Comparison of ENCODE assay signal across 9 cellular contexts in genomic region chr4:159401791-159402380, GRCh38.
DNase-seq lines count a peak whose midpoint lies in the region; TF ChIP-seq lines count a peak whose summit lies in the region.
"Had no signal": no experiment of that assay in that cellular context is flagged by ENCODE, and none has a peak within 500 bp of the region (broad histone marks: within the 10 kb centered on the region; RNA-seq: fewer than 3 reads in every experiment).

No MANE protein-coding gene starts in this region.

- H3K4me1 ChIP-seq in GM23248 (ENCODE audit: insufficient read depth), result peaks cover 24% of the 10 kb centered on the region

- no peak for TF ChIP-seq CTCF in RWPE1 (conservative IDR thresholded peaks at IDR 0.05; ENCODE audit: low read depth)

- POLR2A ChIA-PET in RWPE1 (lab: Yijun Ruan, JAX; ENCODE audit: low non-redundant PET), result no interaction called here

- H4K20me1 ChIP-seq in GM23248 (ENCODE audit: insufficient read depth), result no peaks in the 10 kb centered on the region

- H3K27me3 ChIP-seq in GM23248 (replicated peaks; ENCODE audit: insufficient read depth), result no peaks in the 10 kb centered on the region

- H3K36me3 ChIP-seq in GM23248 (ENCODE audit: low read depth), result no peaks in the 10 kb centered on the region

- DNase-seq in GM23248 (peak; percentile 88), RWPE1 (ENCODE audit: low spot score) (peak; percentile 64), fibroblast of gingiva (ENCODE audit: low read depth) (peak; percentile 12), renal cortical epithelial cell (ENCODE audit: low read depth) (peak; percentile 96), SHP77 (lab: John Stamatoyannopoulos, UW) (no peak), T-helper 1 cell (no peak), MV-4-11 (lab: John Stamatoyannopoulos, UW) (no peak)
- DNase-seq in stimulated activated CD4-positive, alpha-beta T cell treated with anti-CD3 and anti-CD28 coated beads, Interleukin-15, amount 100 ng/mL, for 24 hours, result no peak
- DNase-seq: cerebellar nuclear complex had no signal

- H3K4me3 ChIP-seq in GM23248, result no peak overlapping the region

- H3K79me2 ChIP-seq in GM23248 (ENCODE audit: insufficient read depth), result no peaks in the 10 kb centered on the region

- H3F3A ChIP-seq in GM23248 (ENCODE audit: insufficient read depth), result peaks cover 10% of the 10 kb centered on the region; the same call in 1 of the 2 replicates

- H2AFZ ChIP-seq in GM23248, result no peak overlapping the region

- CTCF ChIA-PET in RWPE1 (lab: Yijun Ruan, JAX), result no interaction called here

- WGBS in GM23248 (ENCODE audit: low coverage in 1 of 2, low lambda C conversion rate in 2 of 2, missing lambda C conversion rate in 2 of 2), 2 experiments, result 34 to 35% methylated on average over 6 of the region's 6 CpGs

- H3K9me2 ChIP-seq in GM23248 (ENCODE audit: insufficient read depth), result no peaks in the 10 kb centered on the region

- H3K9ac ChIP-seq in GM23248, result peak overlapping the region; percentile 23; the same call in 1 of the 2 replicates

- H3K9me3 ChIP-seq in GM23248 (ENCODE audit: low read depth), result no peaks in the 10 kb centered on the region

- peak overlapping the region; percentile 0 for H3K4me2 ChIP-seq in GM23248 (ENCODE audit: unreplicated experiment)

- H3K27ac ChIP-seq in GM23248 (peak overlapping the region; percentile 72), RWPE1 (peak overlapping the region; percentile 58; the same call in 1 of the 2 replicates)

- in situ Hi-C loops in GM23248 (cut with MboI), result no loop called here

Comparison
In these comparisons a context has a peak if more than half of its experiments do, and no peak if none do; other contexts are left out.
1. DNase-seq: peak in GM23248 (single experiment), RWPE1 (single experiment), fibroblast of gingiva (single experiment) and renal cortical epithelial cell (single experiment); none in stimulated activated CD4-positive, alpha-beta T cell treated with anti-CD3 and anti-CD28 coated beads, Interleukin-15, amount 100 ng/mL, for 24 hours (single experiment), SHP77 (0 of 2), T-helper 1 cell (0 of 5) and MV-4-11 (single experiment).